34 cellular contexts compared by ENCODE assay signal in genomic region chr5:150570333-150570732, GRCh38.
"Had no signal": no experiment of that assay in that cellular context is flagged by ENCODE, and none has a peak within 500 bp of the region (broad histone marks: within the 10 kb centered on the region; RNA-seq: fewer than 3 reads in every experiment).

No MANE protein-coding gene starts in this region.

- H3K4me3 ChIP-seq: cardiac muscle cell, colonic mucosa, dorsolateral prefrontal cortex, psoas muscle, SK-N-MC, stomach, thyroid gland, upper lobe of right lung had no signal

- H3K9ac ChIP-seq: parathyroid adenoma had no signal

- H2AFZ ChIP-seq: parathyroid adenoma had no signal

- H3K36me3 Mint-ChIP-seq: activated naive CD8-positive, alpha-beta T cell; brain; immature natural killer cell; memory B cell; stimulated activated naive B cell treated with anti-CD40 and anti-IgM and Interleukin-4, amounts not matched to agents 10 μg/mL and 1 μg/mL and 100 μg/mL, for 72 hours had no signal

- H3K4me1 Mint-ChIP-seq: activated CD4-positive, alpha-beta memory T cell treated with anti-CD3 and anti-CD28 coated beads, Interleukin-2, amount 10 ng/mL, durations not matched to agents 7 days and 5 days; activated CD4-positive, alpha-beta T cell treated with anti-CD3 and anti-CD28 coated beads, Interleukin-2, amount 10 ng/mL, durations not matched to agents 7 days and 5 days; brain; immature natural killer cell; memory B cell had no signal

- H3K9me3 ChIP-seq: colonic mucosa, psoas muscle, stomach, thyroid gland, upper lobe of right lung had no signal

- H3K4me1 ChIP-seq: colonic mucosa, parathyroid adenoma, psoas muscle, thyroid gland had no signal

- ATAC-seq: left colon; psoas muscle; stimulated activated naive B cell treated with anti-CD40 and anti-IgM and Interleukin-4, amounts not matched to agents 10 μg/mL and 1 μg/mL and 100 μg/mL, for 72 hours; T-helper 17 cell; upper lobe of right lung had no signal

- H3K27me3 ChIP-seq: cardiac muscle cell, colonic mucosa, dorsolateral prefrontal cortex, stomach, thyroid gland, upper lobe of right lung had no signal

- DNase-seq: activated CD4-positive, alpha-beta memory T cell treated with anti-CD3 and anti-CD28 coated beads, Interleukin-2, amount 10 ng/mL, durations not matched to agents 7 days and 5 days; activated CD4-positive, alpha-beta T cell treated with anti-CD3 and anti-CD28 coated beads for 1 hour; activated CD4-positive, alpha-beta T cell treated with anti-CD3 and anti-CD28 coated beads, Interleukin-2, amount 10 ng/mL, durations not matched to agents 7 days and 5 days; activated CD8-positive, alpha-beta memory T cell treated with anti-CD3 and anti-CD28 coated beads, Interleukin-2, amount 50 U/mL, for 48 hours; activated naive CD4-positive, alpha-beta T cell treated with Interleukin-2 at 50 U/mL for 16 hours; activated T-cell treated with anti-CD3 and anti-CD28 coated beads, Interleukin-2, amount 50 U/mL, for 48 hours; cerebellar nuclear complex; colonic mucosa; effector memory CD4-positive, alpha-beta T cell; erythroblast; head of caudate nucleus; hypothalamus; immature natural killer cell; kidney; nucleus accumbens; psoas muscle; stimulated activated CD4-positive, alpha-beta T cell treated with anti-CD3 and anti-CD28 coated beads, Interleukin-15, amount 100 ng/mL, for 24 hours; stimulated activated CD4-positive, alpha-beta T cell treated with anti-CD3 and anti-CD28 coated beads, Interleukin-2, amount 100 ng/mL, for 24 hours; stimulated activated naive B cell treated with anti-CD40 and anti-IgM and Interleukin-4, amounts not matched to agents 10 μg/mL and 1 μg/mL and 100 μg/mL, for 72 hours; stomach; T-helper 17 cell; T1000; thyroid gland; upper lobe of right lung; WERI-Rb-1 had no signal

- H3K27ac Mint-ChIP-seq: activated CD4-positive, alpha-beta memory T cell treated with anti-CD3 and anti-CD28 coated beads, Interleukin-2, amount 10 ng/mL, durations not matched to agents 7 days and 5 days; activated CD4-positive, alpha-beta T cell treated with anti-CD3 and anti-CD28 coated beads, Interleukin-2, amount 10 ng/mL, durations not matched to agents 7 days and 5 days; activated naive CD8-positive, alpha-beta T cell; activated T-helper 2 cell treated with anti-CD3 and anti-CD28 coated beads, Interferon-gamma antibody, Interleukin-2, Interleukin-4, amounts not matched to agents 10 μg/mL and 5 μg/mL and 100 μg/mL, durations not matched to agents 14 hours and 24 hours and 36 hours; immature natural killer cell; memory B cell; stimulated activated naive B cell treated with anti-CD40 and anti-IgM and Interleukin-4, amounts not matched to agents 10 μg/mL and 1 μg/mL and 100 μg/mL, for 72 hours; T-helper 17 cell had no signal

- H3K27ac ChIP-seq: cardiac muscle cell, colonic mucosa, dorsolateral prefrontal cortex, parathyroid adenoma, psoas muscle, SK-N-MC, stomach, thyroid gland, upper lobe of right lung, WERI-Rb-1 had no signal

- H3K27me3 Mint-ChIP-seq: activated naive CD8-positive, alpha-beta T cell; memory B cell; stimulated activated naive B cell treated with anti-CD40 and anti-IgM and Interleukin-4, amounts not matched to agents 10 μg/mL and 1 μg/mL and 100 μg/mL, for 72 hours; T-helper 17 cell had no signal

- H3K36me3 ChIP-seq: cardiac muscle cell, colonic mucosa, stomach, thyroid gland, upper lobe of right lung, WERI-Rb-1 had no signal

- H3K4me3 Mint-ChIP-seq: activated CD4-positive, alpha-beta memory T cell treated with anti-CD3 and anti-CD28 coated beads, Interleukin-2, amount 10 ng/mL, durations not matched to agents 7 days and 5 days; activated CD4-positive, alpha-beta T cell treated with anti-CD3 and anti-CD28 coated beads, Interleukin-2, amount 10 ng/mL, durations not matched to agents 7 days and 5 days; activated naive CD8-positive, alpha-beta T cell; brain; immature natural killer cell; memory B cell; stimulated activated naive B cell treated with anti-CD40 and anti-IgM and Interleukin-4, amounts not matched to agents 10 μg/mL and 1 μg/mL and 100 μg/mL, for 72 hours; T-helper 17 cell had no signal

- H3K9me3 Mint-ChIP-seq: activated CD4-positive, alpha-beta memory T cell treated with anti-CD3 and anti-CD28 coated beads, Interleukin-2, amount 10 ng/mL, durations not matched to agents 7 days and 5 days; activated CD4-positive, alpha-beta T cell treated with anti-CD3 and anti-CD28 coated beads, Interleukin-2, amount 10 ng/mL, durations not matched to agents 7 days and 5 days; activated T-helper 2 cell treated with anti-CD3 and anti-CD28 coated beads, Interferon-gamma antibody, Interleukin-2, Interleukin-4, amounts not matched to agents 10 μg/mL and 5 μg/mL and 100 μg/mL, durations not matched to agents 14 hours and 24 hours and 36 hours; brain; immature natural killer cell; memory B cell; stimulated activated naive B cell treated with anti-CD40 and anti-IgM and Interleukin-4, amounts not matched to agents 10 μg/mL and 1 μg/mL and 100 μg/mL, for 72 hours had no signal
